Comparison of ENCODE assay signal across 30 cellular contexts in the genomic region with DNA sequence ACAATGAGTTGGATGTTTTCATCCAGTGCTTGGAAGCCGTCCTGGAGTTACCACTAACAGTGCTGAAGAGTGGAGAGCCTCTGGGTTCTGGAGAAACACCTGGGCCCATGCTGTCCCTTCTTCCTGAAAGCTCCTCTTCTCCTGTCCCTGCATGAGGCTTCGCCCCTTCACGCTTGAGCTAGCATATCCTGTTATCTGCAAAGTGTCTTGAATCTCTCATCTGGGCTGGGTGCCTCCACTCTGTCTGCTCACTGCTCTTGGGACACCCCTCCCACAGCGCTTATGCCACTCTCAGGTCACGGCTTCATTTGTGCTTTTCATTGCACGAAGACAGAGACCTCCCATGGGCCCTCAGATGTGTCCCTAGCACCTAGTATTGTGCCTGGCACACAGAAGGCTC.
"Had no signal": no experiment of that assay in that cellular context is flagged by ENCODE, and none has a peak within 500 bp of the region (broad histone marks: within the 10 kb centered on the region; RNA-seq: fewer than 3 reads in every experiment).

No MANE protein-coding gene starts in this region.

- H3K9me3 ChIP-seq: ascending aorta, colonic mucosa, psoas muscle, right atrium auricular region, transverse colon had no signal

- H3K36me3 Mint-ChIP-seq: activated naive CD4-positive, alpha-beta T cell treated with anti-CD3 and anti-CD28 coated beads, Interleukin-2, amount 10 ng/mL, durations not matched to agents 7 days and 5 days; activated naive CD8-positive, alpha-beta T cell treated with anti-CD3 and anti-CD28 coated beads, Interleukin-2, amount 10 ng/mL, durations not matched to agents 7 days and 5 days; brain; mesothelial cell of epicardium; naive B cell; WTC11 had no signal

- FAIRE-seq: frontal cortex, keratinocyte, urothelium cell line had no signal

- H3K27ac ChIP-seq: ascending aorta, cardiac muscle cell, colonic mucosa, parathyroid adenoma, psoas muscle, right atrium auricular region, transverse colon had no signal

- ATAC-seq: psoas muscle, WTC11 had no signal

- H3K4me1 ChIP-seq: ascending aorta, colonic mucosa, parathyroid adenoma, psoas muscle, right atrium auricular region had no signal

- H3K27me3 Mint-ChIP-seq: activated CD4-positive, alpha-beta memory T cell treated with anti-CD3 and anti-CD28 coated beads, Interleukin-2, amount 10 ng/mL, durations not matched to agents 7 days and 5 days; activated CD4-positive, alpha-beta T cell treated with anti-CD3 and anti-CD28 coated beads, Interleukin-2, amount 10 ng/mL, durations not matched to agents 7 days and 5 days; activated naive CD4-positive, alpha-beta T cell treated with anti-CD3 and anti-CD28 coated beads, Interleukin-2, amount 10 ng/mL, durations not matched to agents 7 days and 5 days; activated naive CD8-positive, alpha-beta T cell treated with anti-CD3 and anti-CD28 coated beads, Interleukin-2, amount 10 ng/mL, durations not matched to agents 7 days and 5 days; activated T-cell treated with anti-CD3 and anti-CD28 coated beads, Interleukin-2, amount 50 U/mL, for 24 hours had no signal

- H3K27me3 ChIP-seq: ascending aorta, cardiac muscle cell, colonic mucosa, right atrium auricular region, transverse colon had no signal

- H3K4me3 Mint-ChIP-seq: activated CD4-positive, alpha-beta memory T cell treated with anti-CD3 and anti-CD28 coated beads, Interleukin-2, amount 10 ng/mL, durations not matched to agents 7 days and 5 days; activated CD4-positive, alpha-beta T cell treated with anti-CD3 and anti-CD28 coated beads, Interleukin-2, amount 10 ng/mL, durations not matched to agents 7 days and 5 days; activated naive CD4-positive, alpha-beta T cell treated with anti-CD3 and anti-CD28 coated beads, Interleukin-2, amount 10 ng/mL, durations not matched to agents 7 days and 5 days; activated naive CD8-positive, alpha-beta T cell treated with anti-CD3 and anti-CD28 coated beads, Interleukin-2, amount 10 ng/mL, durations not matched to agents 7 days and 5 days; activated T-cell treated with anti-CD3 and anti-CD28 coated beads, Interleukin-2, amount 50 U/mL, for 24 hours; brain; mesothelial cell of epicardium; naive B cell; WTC11 had no signal

- H3K9ac ChIP-seq: parathyroid adenoma had no signal

- H2AFZ ChIP-seq: parathyroid adenoma had no signal

- H3K79me2 ChIP-seq: parathyroid adenoma had no signal

- H3K36me3 ChIP-seq: ascending aorta, cardiac muscle cell, colonic mucosa, right atrium auricular region, transverse colon had no signal

- H3K27ac Mint-ChIP-seq: activated CD4-positive, alpha-beta memory T cell treated with anti-CD3 and anti-CD28 coated beads, Interleukin-2, amount 10 ng/mL, durations not matched to agents 7 days and 5 days; activated CD4-positive, alpha-beta T cell treated with anti-CD3 and anti-CD28 coated beads, Interleukin-2, amount 10 ng/mL, durations not matched to agents 7 days and 5 days; activated naive CD4-positive, alpha-beta T cell treated with anti-CD3 and anti-CD28 coated beads, Interleukin-2, amount 10 ng/mL, durations not matched to agents 7 days and 5 days; activated naive CD8-positive, alpha-beta T cell treated with anti-CD3 and anti-CD28 coated beads, Interleukin-2, amount 10 ng/mL, durations not matched to agents 7 days and 5 days; activated T-cell treated with anti-CD3 and anti-CD28 coated beads, Interleukin-2, amount 50 U/mL, for 24 hours; mesothelial cell of epicardium; naive B cell; WTC11 had no signal

- H3K4me3 ChIP-seq: ascending aorta, cardiac muscle cell, colonic mucosa, psoas muscle, right atrium auricular region, transverse colon had no signal

- H3K9me3 Mint-ChIP-seq: activated CD4-positive, alpha-beta memory T cell treated with anti-CD3 and anti-CD28 coated beads, Interleukin-2, amount 10 ng/mL, durations not matched to agents 7 days and 5 days; activated CD4-positive, alpha-beta T cell treated with anti-CD3 and anti-CD28 coated beads, Interleukin-2, amount 10 ng/mL, durations not matched to agents 7 days and 5 days; activated naive CD4-positive, alpha-beta T cell treated with anti-CD3 and anti-CD28 coated beads, Interleukin-2, amount 10 ng/mL, durations not matched to agents 7 days and 5 days; activated naive CD8-positive, alpha-beta T cell treated with anti-CD3 and anti-CD28 coated beads, Interleukin-2, amount 10 ng/mL, durations not matched to agents 7 days and 5 days; activated T-cell treated with anti-CD3 and anti-CD28 coated beads, Interleukin-2, amount 50 U/mL, for 24 hours; mesothelial cell of epicardium; WTC11 had no signal

- H3K4me1 Mint-ChIP-seq: activated CD4-positive, alpha-beta memory T cell treated with anti-CD3 and anti-CD28 coated beads, Interleukin-2, amount 10 ng/mL, durations not matched to agents 7 days and 5 days; activated CD4-positive, alpha-beta T cell treated with anti-CD3 and anti-CD28 coated beads, Interleukin-2, amount 10 ng/mL, durations not matched to agents 7 days and 5 days; activated naive CD4-positive, alpha-beta T cell treated with anti-CD3 and anti-CD28 coated beads, Interleukin-2, amount 10 ng/mL, durations not matched to agents 7 days and 5 days; activated naive CD8-positive, alpha-beta T cell treated with anti-CD3 and anti-CD28 coated beads, Interleukin-2, amount 10 ng/mL, durations not matched to agents 7 days and 5 days; mesothelial cell of epicardium; naive B cell had no signal

- DNase-seq: activated CD4-positive, alpha-beta memory T cell treated with anti-CD3 and anti-CD28 coated beads, Interleukin-2, amount 10 ng/mL, durations not matched to agents 7 days and 5 days; activated CD4-positive, alpha-beta T cell treated with anti-CD3 and anti-CD28 coated beads for 1 hour; activated CD4-positive, alpha-beta T cell treated with anti-CD3 and anti-CD28 coated beads, Interleukin-2, amount 10 ng/mL, durations not matched to agents 7 days and 5 days; activated CD8-positive, alpha-beta memory T cell treated with anti-CD3 and anti-CD28 coated beads, Interleukin-2, amount 50 U/mL, for 48 hours; activated gamma-delta T cell; activated naive CD4-positive, alpha-beta T cell treated with anti-CD3 and anti-CD28 coated beads, Interleukin-2, amount 10 ng/mL, durations not matched to agents 7 days and 5 days; activated naive CD8-positive, alpha-beta T cell treated with anti-CD3 and anti-CD28 coated beads, Interleukin-2, amount 10 ng/mL, durations not matched to agents 7 days and 5 days; activated T-cell treated with anti-CD3 and anti-CD28 coated beads, Interleukin-2, amount 50 U/mL, for 24 hours; cerebellar nuclear complex; effector CD8-positive, alpha-beta T cell; left cardiac atrium; mammary epithelial cell; naive B cell; nucleus accumbens; psoas muscle; stimulated activated CD4-positive, alpha-beta T cell treated with anti-CD3 and anti-CD28 coated beads, Interleukin-15, amount 100 ng/mL, for 24 hours; stimulated activated CD4-positive, alpha-beta T cell treated with anti-CD3 and anti-CD28 coated beads, Interleukin-2, amount 100 ng/mL, for 24 hours; stimulated activated naive CD4-positive, alpha-beta T cell; transverse colon had no signal
